In the genomic region with DNA sequence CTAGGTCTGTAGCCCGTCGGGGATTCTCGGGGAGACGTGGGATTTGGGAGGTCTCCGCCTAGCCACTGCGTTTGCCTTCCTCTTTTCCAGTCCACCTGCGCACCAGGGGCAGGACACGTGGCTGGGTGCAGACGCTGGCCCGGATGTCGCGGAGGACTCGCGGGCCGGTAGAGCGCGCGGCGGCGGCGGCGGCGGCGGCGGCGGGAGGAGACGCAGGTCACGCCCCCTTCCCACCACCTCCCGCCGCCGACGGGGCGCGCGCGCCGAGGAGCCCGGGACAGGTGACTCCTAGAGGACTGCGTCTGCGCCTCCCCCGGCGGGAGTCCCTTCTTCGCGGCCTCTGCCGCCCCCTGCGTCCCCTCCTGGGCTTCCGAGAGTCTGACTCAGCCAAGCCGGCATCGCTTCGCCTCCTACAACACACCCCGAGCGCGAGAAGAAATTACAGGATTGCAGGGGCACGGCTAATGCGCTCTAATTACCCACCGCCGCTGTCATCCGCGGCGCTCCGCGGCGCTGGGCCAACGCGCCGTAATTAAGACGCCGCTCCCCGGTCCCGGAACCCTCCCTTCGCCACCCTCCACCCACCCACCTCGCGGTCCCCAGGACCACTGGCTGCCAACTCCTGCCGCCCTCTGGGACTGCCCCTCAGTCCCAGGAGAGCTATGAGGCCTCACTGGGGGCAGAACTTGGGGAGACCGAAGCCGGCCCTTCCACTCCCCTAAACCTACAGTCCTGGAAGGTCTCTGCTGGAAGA, we compare ENCODE assay signal across 8 cellular contexts.
DNase-seq lines count a peak whose midpoint lies in the region; ATAC-seq, FAIRE-seq and TF ChIP-seq lines count a peak whose summit lies in the region.

No MANE protein-coding gene starts in this region.

- peak overlapping the region in 1 of 2 donors; percentile 71 for H3K9ac ChIP-seq in kidney (ENCODE audit: low read length in 2 of 2)

- no peaks in the 10 kb centered on the region for H3K9me3 ChIP-seq in kidney (ENCODE audit: control insufficient read depth in 1 of 2, low read length in 2 of 2)

- H3K27me3 ChIP-seq in brain microvascular endothelial cell (replicated peaks), result no peaks in the 10 kb centered on the region

- FAIRE-seq in kidney (lab: Jason Lieb, UNC), result no peak

- H3K4me1 ChIP-seq in kidney (ENCODE audit: control insufficient read depth in 1 of 2, insufficient read depth in 1 of 2, low read depth in 1 of 2, low read length in 2 of 2), result peaks cover 18 to 19% of the 10 kb centered on the region in 2 donors

- in situ Hi-C loops in brain microvascular endothelial cell (cut with HindIII; ENCODE audit: low pct_ligation_motif_present, low sequenced_read_pairs), result no loop called here

- TF ChIP-seq CTCF in brain microvascular endothelial cell (IDR thresholded peaks at IDR 0.05; ENCODE audit: low read depth, low read length, missing control alignments) (peak; percentile 44), kidney (IDR thresholded peaks at IDR 0.05; ENCODE audit: borderline replicate concordance, extremely low read depth, insufficient read depth) (no peak)

- peak overlapping the region; percentile 4 for H3K27ac ChIP-seq in brain microvascular endothelial cell
- peak overlapping the region; percentile 61 to 81 for H3K27ac ChIP-seq in kidney (ENCODE audit: low read depth in 2 of 2, low read length in 2 of 2)

- intact Hi-C loops in kidney (cut with DNase I), result no loop called here

- ATAC-seq in HG03095 (IDR thresholded peaks at IDR 0.05; ENCODE audit: unreplicated experiment), result peak; percentile 38

- DNase-seq in D341Med (ENCODE audit: low spot score) (peak; percentile 90), T-helper 9 cell (peak; percentile 30), brain microvascular endothelial cell (peak; percentile 32), kidney (peak; percentile 91), LoVo (ENCODE audit: low spot score) (no peak), OCI-M1 (lab: John Stamatoyannopoulos, UW) (no peak)
- peak; percentile 70 for DNase-seq in stimulated activated CD4-positive, alpha-beta T cell treated with anti-CD3 and anti-CD28 coated beads, Interleukin-1b, Interleukin-23, amount 100 ng/mL, for 48 hours

- H3K36me3 ChIP-seq in brain microvascular endothelial cell (replicated peaks) (no peaks in the 10 kb centered on the region), kidney (ENCODE audit: control insufficient read depth in 1 of 2, insufficient read depth in 2 of 2, low read length in 2 of 2) (no peaks in the 10 kb centered on the region)

- H3K4me3 ChIP-seq in brain microvascular endothelial cell (ENCODE audit: low read depth, low read length) (peak overlapping the region; percentile 40), kidney (ENCODE audit: low read length in 2 of 2) (peak overlapping the region; percentile 32 to 48)

Comparison
In these comparisons a context has a peak if more than half of its experiments do, and no peak if none do; other contexts are left out.
1. DNase-seq: peak in D341Med (single experiment), T-helper 9 cell (single experiment), brain microvascular endothelial cell (single experiment), kidney (single experiment) and stimulated activated CD4-positive, alpha-beta T cell treated with anti-CD3 and anti-CD28 coated beads, Interleukin-1b, Interleukin-23, amount 100 ng/mL, for 48 hours (single experiment); none in LoVo (single experiment) and OCI-M1 (single experiment).